Comparison of ENCODE assay signal across 11 cellular contexts in the genomic region with DNA sequence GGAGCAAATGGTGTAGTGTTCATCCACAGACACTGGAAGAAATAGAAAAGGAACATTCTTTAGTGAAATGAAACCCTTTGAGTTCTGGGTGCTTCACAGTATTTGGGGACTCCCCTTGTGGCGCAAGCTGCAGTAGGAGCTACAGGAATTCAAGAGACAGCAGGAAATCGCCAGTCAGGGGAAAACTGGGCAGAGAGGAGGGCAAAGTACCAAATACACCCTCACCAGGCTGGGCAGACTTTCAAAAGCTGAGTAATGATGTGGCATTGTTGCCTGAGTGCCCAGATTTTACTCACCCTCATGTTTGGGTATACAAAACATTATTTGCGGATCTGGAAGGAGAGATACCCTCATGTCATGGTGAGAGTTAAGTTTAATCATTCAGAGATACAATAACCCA.
DNase-seq lines count a peak whose midpoint lies in the region; ATAC-seq and TF ChIP-seq lines count a peak whose summit lies in the region.
"Had no signal": no experiment of that assay in that cellular context is flagged by ENCODE, and none has a peak within 500 bp of the region (broad histone marks: within the 10 kb centered on the region; RNA-seq: fewer than 3 reads in every experiment).

No MANE protein-coding gene starts in this region.

- ATAC-seq in PC-3 (peak; percentile 87), HG02571 (IDR thresholded peaks at IDR 0.05; ENCODE audit: unreplicated experiment) (no peak)
- ATAC-seq in natural killer cell treated with Interleukin-12 subunit alpha and Interleukin-12 subunit beta and Interleukin-15 and Interleukin-18, amount 100 ng/mL, for 72 hours, result no peak

- H3K27me3 Mint-ChIP-seq in natural killer cell treated with Interleukin-12 subunit alpha and Interleukin-12 subunit beta and Interleukin-15 and Interleukin-18, amount 100 ng/mL, for 72 hours, result peaks cover 0 to 11% of the 10 kb centered on the region in 2 donors

- no peaks in the 10 kb centered on the region for H3K36me3 Mint-ChIP-seq in natural killer cell treated with Interleukin-12 subunit alpha and Interleukin-12 subunit beta and Interleukin-15 and Interleukin-18, amount 100 ng/mL, for 72 hours

- peaks cover 0 to 3% of the 10 kb centered on the region in 2 donors for H3K4me1 Mint-ChIP-seq in natural killer cell treated with Interleukin-12 subunit alpha and Interleukin-12 subunit beta and Interleukin-15 and Interleukin-18, amount 100 ng/mL, for 72 hours (ENCODE audit: low read depth in 2 of 2)

- DNase-seq in EL, result peak; percentile 76
- DNase-seq in PC-3, result peak; percentile 84
- DNase-seq in choroid plexus epithelial cell (ENCODE audit: low read depth), result peak; percentile 55
- peak; percentile 29 for DNase-seq in occipital lobe (lab: John Stamatoyannopoulos, UW)
- no peak for DNase-seq in DMS 273 (lab: John Stamatoyannopoulos, UW; ENCODE audit: unreplicated experiment)
- no peak for DNase-seq in natural killer cell treated with Interleukin-12 subunit alpha and Interleukin-12 subunit beta and Interleukin-15 and Interleukin-18, amount 100 ng/mL, for 72 hours (ENCODE audit: low spot score)
- DNase-seq in DMS153 (lab: John Stamatoyannopoulos, UW), result no peak
- DNase-seq: NCI-H2081 treated with DMSO at 0.1 percent for 48 hours, pancreas, T-helper 1 cell had no signal

- H3K4me1 ChIP-seq in PC-3 (ENCODE audit: insufficient read depth, low read length), result peaks cover 23% of the 10 kb centered on the region
- H3K4me1 ChIP-seq: pancreas had no signal

- H3K27ac ChIP-seq in PC-3 (ENCODE audit: low read length), result peak overlapping the region; percentile 99
- H3K27ac ChIP-seq: pancreas had no signal

- H3K9ac ChIP-seq in PC-3 (ENCODE audit: low read length), result peak overlapping the region; percentile 79

- no peaks in the 10 kb centered on the region for H3K79me2 ChIP-seq in PC-3 (ENCODE audit: low read length)

- no peaks in the 10 kb centered on the region for H3K9me3 Mint-ChIP-seq in natural killer cell treated with Interleukin-12 subunit alpha and Interleukin-12 subunit beta and Interleukin-15 and Interleukin-18, amount 100 ng/mL, for 72 hours

- POLR2A ChIA-PET in PC-3 (lab: Charles Lee; ENCODE audit: unreplicated experiment), result no interaction called here

- H4K20me1 ChIP-seq in PC-3 (ENCODE audit: low read length), result no peaks in the 10 kb centered on the region

- CTCF ChIA-PET in PC-3 (lab: Charles Lee), result interaction anchor here (0.6 kb wide), 1 partner anchor 38 kb away, joined by 4 read pairs; no protein-coding TSS in a partner anchor

- H3F3A ChIP-seq in PC-3 (ENCODE audit: low read length, unreplicated experiment), result no peaks in the 10 kb centered on the region

- H3K36me3 ChIP-seq in PC-3 (ENCODE audit: low read depth, low read length), result no peaks in the 10 kb centered on the region
- H3K36me3 ChIP-seq: pancreas had no signal

- no peaks in the 10 kb centered on the region for H3K9me2 ChIP-seq in PC-3 (replicated peaks; ENCODE audit: low read length)

- H3K4me3 ChIP-seq in PC-3 (ENCODE audit: low read length) (peak overlapping the region; percentile 56), choroid plexus epithelial cell (ENCODE audit: low read depth, low read length) (no peak overlapping the region)
- H3K4me3 ChIP-seq: pancreas had no signal

- H2AFZ ChIP-seq in PC-3 (ENCODE audit: low read length), result no peak overlapping the region

- no peak overlapping the region for H3K4me3 Mint-ChIP-seq in natural killer cell treated with Interleukin-12 subunit alpha and Interleukin-12 subunit beta and Interleukin-15 and Interleukin-18, amount 100 ng/mL, for 72 hours

- H3K27me3 ChIP-seq in PC-3 (ENCODE audit: low read length), result no peaks in the 10 kb centered on the region
- H3K27me3 ChIP-seq: pancreas had no signal

- no TSS peak for BruUV-seq in PC-3 (replicated peaks; lab: Mats Ljungman, UMichigan)

- no peaks in the 10 kb centered on the region for H3K9me3 ChIP-seq in PC-3 (ENCODE audit: low read length)
- H3K9me3 ChIP-seq: pancreas had no signal

- intact Hi-C loops in PC-3 (cut with micrococcal nuclease), result no loop called here

- no peak for TF ChIP-seq CTCF in PC-3 (conservative IDR thresholded peaks at IDR 0.05; ENCODE audit: low read depth, low read length)
- no peak for TF ChIP-seq CTCF in choroid plexus epithelial cell (conservative IDR thresholded peaks at IDR 0.05; ENCODE audit: low read depth, low read length)

- H3K27ac Mint-ChIP-seq in natural killer cell treated with Interleukin-12 subunit alpha and Interleukin-12 subunit beta and Interleukin-15 and Interleukin-18, amount 100 ng/mL, for 72 hours, result no peak overlapping the region

- H3K4me2 ChIP-seq in PC-3 (ENCODE audit: low read length), result peak overlapping the region; percentile 85

Comparison
In these comparisons a context has a peak if more than half of its experiments do, and no peak if none do; other contexts are left out.
1. DNase-seq: peak in EL (single experiment), PC-3 (single experiment), choroid plexus epithelial cell (single experiment) and occipital lobe (single experiment); none in DMS 273 (single experiment), natural killer cell treated with Interleukin-12 subunit alpha and Interleukin-12 subunit beta and Interleukin-15 and Interleukin-18, amount 100 ng/mL, for 72 hours (single experiment) and DMS153 (single experiment).